In genomic region chr20:37727247-37727956, GRCh38 we compare ENCODE assay signal across 1 cellular context.
A peak's percentile ranks its signal among the peaks of the same experiment; 100 is the strongest.
TF ChIP-seq lines count a peak whose summit lies in the region.

No MANE protein-coding gene starts in this region.

TF ChIP-seq in HepG2, 621 proteins besides CTCF, POLR2A, EP300 and RAD21 (continued from another document and continues in another):
- TF ChIP-seq SRSF4 (IDR thresholded peaks at IDR 0.05; ENCODE audit: low read depth, low read length, poor library complexity, severe bottlenecking) (no peak), ZNF263 (CRISPR knock-in tag; IDR thresholded peaks at IDR 0.05) (no peak), ZSCAN9 (CRISPR knock-in tag; IDR thresholded peaks at IDR 0.05; ENCODE audit: borderline replicate concordance) (no peak), FOXA1 (IDR thresholded peaks at IDR 0.05) (no peak), FOXA1 (CRISPR knock-in tag; IDR thresholded peaks at IDR 0.05) (peak; percentile 53), REL (CRISPR knock-in tag; conservative IDR thresholded peaks at IDR 0.05) (no peak), STAG1 (CRISPR knock-in tag; IDR thresholded peaks at IDR 0.05) (no peak), SKIL (CRISPR knock-in tag; IDR thresholded peaks at IDR 0.05; ENCODE audit: borderline replicate concordance) (no peak), NR1H2 (CRISPR knock-in tag; IDR thresholded peaks at IDR 0.05; ENCODE audit: borderline replicate concordance, low read depth) (no peak), ZNF432 (CRISPR knock-in tag; IDR thresholded peaks at IDR 0.05; ENCODE audit: borderline replicate concordance) (no peak), SKI (IDR thresholded peaks at IDR 0.05; ENCODE audit: partially characterized antibody) (no peak), TBX2 (CRISPR knock-in tag; IDR thresholded peaks at IDR 0.05; ENCODE audit: borderline replicate concordance) (0 out of 2 replicates have a peak, but pooled peaks have one; percentile 31), ZNF572 (CRISPR knock-in tag; IDR thresholded peaks at IDR 0.05) (no peak), ATF5 (CRISPR knock-in tag; IDR thresholded peaks at IDR 0.05; ENCODE audit: low read depth) (no peak), PHF20 (CRISPR knock-in tag; IDR thresholded peaks at IDR 0.05) (no peak), ZC3H4 (CRISPR knock-in tag; IDR thresholded peaks at IDR 0.05; ENCODE audit: borderline replicate concordance) (no peak), ZNF792 (CRISPR knock-in tag; IDR thresholded peaks at IDR 0.05) (no peak), ZFYVE20 (CRISPR knock-in tag; IDR thresholded peaks at IDR 0.05; ENCODE audit: borderline replicate concordance, low read depth) (no peak), ZZZ3 (CRISPR knock-in tag; IDR thresholded peaks at IDR 0.05; ENCODE audit: borderline replicate concordance) (no peak), FOSL2 (CRISPR knock-in tag; IDR thresholded peaks at IDR 0.05) (no peak), YEATS2 (CRISPR knock-in tag; IDR thresholded peaks at IDR 0.05; ENCODE audit: borderline replicate concordance) (no peak), ZNF607 (CRISPR knock-in tag; IDR thresholded peaks at IDR 0.05; ENCODE audit: borderline replicate concordance) (no peak), NR2F2 (IDR thresholded peaks at IDR 0.05; ENCODE audit: borderline replicate concordance, low read depth) (peak; percentile 44; the same call in 1 of the 2 replicates), HMG20B (CRISPR knock-in tag; conservative IDR thresholded peaks at IDR 0.05) (no peak), ZNF546 (CRISPR knock-in tag; conservative IDR thresholded peaks at IDR 0.05) (no peak), DNMT1 (CRISPR knock-in tag; IDR thresholded peaks at IDR 0.05) (no peak), MED1 (CRISPR knock-in tag; IDR thresholded peaks at IDR 0.05) (no peak), IKZF4 (CRISPR knock-in tag; IDR thresholded peaks at IDR 0.05; ENCODE audit: borderline replicate concordance, low read depth, not compliant biosample characterization) (no peak), ZSCAN20 (CRISPR knock-in tag; IDR thresholded peaks at IDR 0.05; ENCODE audit: borderline replicate concordance) (no peak), SMC3 (IDR thresholded peaks at IDR 0.05; ENCODE audit: low read length) (no peak), CSRNP2 (CRISPR knock-in tag; conservative IDR thresholded peaks at IDR 0.05; ENCODE audit: low read depth) (no peak), SAP130 (CRISPR knock-in tag; IDR thresholded peaks at IDR 0.05; ENCODE audit: low read depth) (peak; percentile 58), ATF7 (IDR thresholded peaks at IDR 0.05) (no peak), ATF7 (CRISPR knock-in tag; IDR thresholded peaks at IDR 0.05) (no peak), POGK (CRISPR knock-in tag; conservative IDR thresholded peaks at IDR 0.05) (no peak), ZSCAN30 (CRISPR knock-in tag; IDR thresholded peaks at IDR 0.05) (no peak), ARNTL (CRISPR knock-in tag; IDR thresholded peaks at IDR 0.05) (no peak), THRA (CRISPR knock-in tag; IDR thresholded peaks at IDR 0.05; ENCODE audit: borderline replicate concordance) (no peak), ZFP36L2 (CRISPR knock-in tag; IDR thresholded peaks at IDR 0.05) (no peak), MIER2 (CRISPR knock-in tag; IDR thresholded peaks at IDR 0.05) (0 out of 2 replicates have a peak, but pooled peaks have one; percentile 33)
- TF ChIP-seq, protein P1, sequence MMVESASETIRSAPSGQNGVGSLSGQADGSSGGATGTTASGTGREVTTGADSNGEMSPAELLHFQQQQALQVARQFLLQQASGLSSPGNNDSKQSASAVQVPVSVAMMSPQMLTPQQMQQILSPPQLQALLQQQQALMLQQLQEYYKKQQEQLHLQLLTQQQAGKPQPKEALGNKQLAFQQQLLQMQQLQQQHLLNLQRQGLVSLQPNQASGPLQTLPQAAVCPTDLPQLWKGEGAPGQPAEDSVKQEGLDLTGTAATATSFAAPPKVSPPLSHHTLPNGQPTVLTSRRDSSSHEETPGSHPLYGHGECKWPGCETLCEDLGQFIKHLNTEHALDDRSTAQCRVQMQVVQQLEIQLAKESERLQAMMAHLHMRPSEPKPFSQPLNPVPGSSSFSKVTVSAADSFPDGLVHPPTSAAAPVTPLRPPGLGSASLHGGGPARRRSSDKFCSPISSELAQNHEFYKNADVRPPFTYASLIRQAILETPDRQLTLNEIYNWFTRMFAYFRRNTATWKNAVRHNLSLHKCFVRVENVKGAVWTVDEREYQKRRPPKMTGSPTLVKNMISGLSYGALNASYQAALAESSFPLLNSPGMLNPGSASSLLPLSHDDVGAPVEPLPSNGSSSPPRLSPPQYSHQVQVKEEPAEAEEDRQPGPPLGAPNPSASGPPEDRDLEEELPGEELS (CRISPR knock-in tag; IDR thresholded peaks at IDR 0.05), result no peak
- TF ChIP-seq, protein P2, sequence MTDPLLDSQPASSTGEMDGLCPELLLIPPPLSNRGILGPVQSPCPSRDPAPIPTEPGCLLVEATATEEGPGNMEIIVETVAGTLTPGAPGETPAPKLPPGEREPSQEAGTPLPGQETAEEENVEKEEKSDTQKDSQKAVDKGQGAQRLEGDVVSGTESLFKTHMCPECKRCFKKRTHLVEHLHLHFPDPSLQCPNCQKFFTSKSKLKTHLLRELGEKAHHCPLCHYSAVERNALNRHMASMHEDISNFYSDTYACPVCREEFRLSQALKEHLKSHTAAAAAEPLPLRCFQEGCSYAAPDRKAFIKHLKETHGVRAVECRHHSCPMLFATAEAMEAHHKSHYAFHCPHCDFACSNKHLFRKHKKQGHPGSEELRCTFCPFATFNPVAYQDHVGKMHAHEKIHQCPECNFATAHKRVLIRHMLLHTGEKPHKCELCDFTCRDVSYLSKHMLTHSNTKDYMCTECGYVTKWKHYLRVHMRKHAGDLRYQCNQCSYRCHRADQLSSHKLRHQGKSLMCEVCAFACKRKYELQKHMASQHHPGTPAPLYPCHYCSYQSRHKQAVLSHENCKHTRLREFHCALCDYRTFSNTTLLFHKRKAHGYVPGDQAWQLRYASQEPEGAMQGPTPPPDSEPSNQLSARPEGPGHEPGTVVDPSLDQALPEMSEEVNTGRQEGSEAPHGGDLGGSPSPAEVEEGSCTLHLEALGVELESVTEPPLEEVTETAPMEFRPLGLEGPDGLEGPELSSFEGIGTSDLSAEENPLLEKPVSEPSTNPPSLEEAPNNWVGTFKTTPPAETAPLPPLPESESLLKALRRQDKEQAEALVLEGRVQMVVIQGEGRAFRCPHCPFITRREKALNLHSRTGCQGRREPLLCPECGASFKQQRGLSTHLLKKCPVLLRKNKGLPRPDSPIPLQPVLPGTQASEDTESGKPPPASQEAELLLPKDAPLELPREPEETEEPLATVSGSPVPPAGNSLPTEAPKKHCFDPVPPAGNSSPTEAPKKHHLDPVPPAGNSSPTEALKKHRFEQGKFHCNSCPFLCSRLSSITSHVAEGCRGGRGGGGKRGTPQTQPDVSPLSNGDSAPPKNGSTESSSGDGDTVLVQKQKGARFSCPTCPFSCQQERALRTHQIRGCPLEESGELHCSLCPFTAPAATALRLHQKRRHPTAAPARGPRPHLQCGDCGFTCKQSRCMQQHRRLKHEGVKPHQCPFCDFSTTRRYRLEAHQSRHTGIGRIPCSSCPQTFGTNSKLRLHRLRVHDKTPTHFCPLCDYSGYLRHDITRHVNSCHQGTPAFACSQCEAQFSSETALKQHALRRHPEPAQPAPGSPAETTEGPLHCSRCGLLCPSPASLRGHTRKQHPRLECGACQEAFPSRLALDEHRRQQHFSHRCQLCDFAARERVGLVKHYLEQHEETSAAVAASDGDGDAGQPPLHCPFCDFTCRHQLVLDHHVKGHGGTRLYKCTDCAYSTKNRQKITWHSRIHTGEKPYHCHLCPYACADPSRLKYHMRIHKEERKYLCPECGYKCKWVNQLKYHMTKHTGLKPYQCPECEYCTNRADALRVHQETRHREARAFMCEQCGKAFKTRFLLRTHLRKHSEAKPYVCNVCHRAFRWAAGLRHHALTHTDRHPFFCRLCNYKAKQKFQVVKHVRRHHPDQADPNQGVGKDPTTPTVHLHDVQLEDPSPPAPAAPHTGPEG (CRISPR knock-in tag; IDR thresholded peaks at IDR 0.05), result no peak
- TF ChIP-seq, protein P3, sequence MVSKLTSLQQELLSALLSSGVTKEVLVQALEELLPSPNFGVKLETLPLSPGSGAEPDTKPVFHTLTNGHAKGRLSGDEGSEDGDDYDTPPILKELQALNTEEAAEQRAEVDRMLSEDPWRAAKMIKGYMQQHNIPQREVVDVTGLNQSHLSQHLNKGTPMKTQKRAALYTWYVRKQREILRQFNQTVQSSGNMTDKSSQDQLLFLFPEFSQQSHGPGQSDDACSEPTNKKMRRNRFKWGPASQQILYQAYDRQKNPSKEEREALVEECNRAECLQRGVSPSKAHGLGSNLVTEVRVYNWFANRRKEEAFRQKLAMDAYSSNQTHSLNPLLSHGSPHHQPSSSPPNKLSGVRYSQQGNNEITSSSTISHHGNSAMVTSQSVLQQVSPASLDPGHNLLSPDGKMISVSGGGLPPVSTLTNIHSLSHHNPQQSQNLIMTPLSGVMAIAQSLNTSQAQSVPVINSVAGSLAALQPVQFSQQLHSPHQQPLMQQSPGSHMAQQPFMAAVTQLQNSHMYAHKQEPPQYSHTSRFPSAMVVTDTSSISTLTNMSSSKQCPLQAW (CRISPR knock-in tag; IDR thresholded peaks at IDR 0.05), result 0 out of 2 replicates have a peak, but pooled peaks have one; percentile 31
